8 cellular contexts compared by ENCODE assay signal in the genomic region with DNA sequence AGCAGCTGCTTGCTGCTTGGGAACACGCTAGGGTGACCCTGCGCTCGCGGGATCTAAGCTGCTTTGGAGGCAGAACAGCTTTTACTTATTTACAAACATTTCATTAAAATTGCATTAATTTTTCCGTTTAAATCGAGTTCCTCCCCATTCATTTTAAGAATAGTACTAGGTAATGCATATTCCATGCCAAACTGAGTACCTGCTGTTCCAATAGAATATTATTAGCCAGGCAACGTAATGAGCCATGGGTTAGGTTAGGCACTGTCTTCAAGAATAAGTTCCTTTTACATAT. TPM values are rescaled to one million over a fixed set of nuclear protein-coding genes. Genes with fewer than 3 reads are reported as not detected.
DNase-seq lines count a peak whose midpoint lies in the region; ATAC-seq, FAIRE-seq and TF ChIP-seq lines count a peak whose summit lies in the region.

No MANE protein-coding gene starts in this region.

- H3K4me3 ChIP-seq in CD8-positive, alpha-beta T cell (ENCODE audit: low read depth, low read length) = peak overlapping the region; percentile 76
- peak overlapping the region; percentile 70 for H3K4me3 ChIP-seq in bronchial epithelial cell (ENCODE audit: low read depth, low read length)

- CTCF ChIA-PET in CD8-positive, alpha-beta T cell (lab: Charles Lee) = interaction anchor here (1.1 to 2.3 kb wide), 4 partner anchors 11 to 19 kb away, joined by 3 to 5 read pairs (median 4); no protein-coding TSS in a partner anchor

- H3K27me3 Mint-ChIP-seq in CD8-positive, alpha-beta T cell (ENCODE audit: low read depth) = no peaks in the 10 kb centered on the region
- no peaks in the 10 kb centered on the region for H3K27me3 Mint-ChIP-seq in naive B cell

- no peaks in the 10 kb centered on the region for H3K9me3 ChIP-seq in CD8-positive, alpha-beta T cell (ENCODE audit: low read length)

- H3K27me3 ChIP-seq in CD8-positive, alpha-beta T cell (ENCODE audit: insufficient read depth, low read length) = no peaks in the 10 kb centered on the region
- no peaks in the 10 kb centered on the region for H3K27me3 ChIP-seq in bronchial epithelial cell (ENCODE audit: control insufficient read depth, insufficient read depth, low read length)

- FAIRE-seq in bronchial epithelial cell (lab: Jason Lieb, UNC) = no peak

- intact Hi-C loops in CD8-positive, alpha-beta T cell (cut with DNase I, micrococcal nuclease) = loop anchor here (1.0 to 10.0 kb wide), 15 partner anchors 257 to 1974 kb away; partner anchors contain the start of genes BTAF1 (in 2 of the 2), CPEB3 (in 2 of the 2), FRA10AC1 (in 2 of the 2) and HECTD2 (in 2 of the 2)

- H3K4me1 Mint-ChIP-seq in CD8-positive, alpha-beta T cell (ENCODE audit: low read depth) = peaks cover 19% of the 10 kb centered on the region
- peaks cover 30 to 45% (median 45%) of the 10 kb centered on the region in 3 donors for H3K4me1 Mint-ChIP-seq in naive B cell

- H3K36me3 Mint-ChIP-seq in CD8-positive, alpha-beta T cell = no peaks in the 10 kb centered on the region
- no peaks in the 10 kb centered on the region for H3K36me3 Mint-ChIP-seq in naive B cell

- peak overlapping the region; percentile 87 for H3K4me3 Mint-ChIP-seq in CD8-positive, alpha-beta T cell
- peak overlapping the region; percentile 81 to 93 (median 85) for H3K4me3 Mint-ChIP-seq in naive B cell

- POLR2A ChIA-PET in CD8-positive, alpha-beta T cell (lab: Charles Lee) = interaction anchor here (0.9 to 1.8 kb wide), 5 partner anchors 25 to 559 kb away, joined by 3 to 9 read pairs (median 5); partner anchors contain the start of genes CPEB3, IDE, KIF11 and MARCHF5

- no peaks in the 10 kb centered on the region for H3K36me3 ChIP-seq in CD8-positive, alpha-beta T cell (ENCODE audit: insufficient read depth, low read length)
- no peaks in the 10 kb centered on the region for H3K36me3 ChIP-seq in bronchial epithelial cell (ENCODE audit: control insufficient read depth, insufficient read depth, low read length)

- peaks cover 4% of the 10 kb centered on the region for H3K9me3 Mint-ChIP-seq in CD8-positive, alpha-beta T cell
- H3K9me3 Mint-ChIP-seq in naive B cell = no peaks in the 10 kb centered on the region

- ATAC-seq in CD8-positive, alpha-beta T cell = no peak
- ATAC-seq in naive B cell (ENCODE audit: low read depth in 2 of 2) (no peak), omental fat pad (ENCODE audit: low FRiP score) (no peak), GM18858 (IDR thresholded peaks at IDR 0.05; ENCODE audit: unreplicated experiment) (no peak), HG02588 (IDR thresholded peaks at IDR 0.05; ENCODE audit: unreplicated experiment) (no peak), GM21367 (IDR thresholded peaks at IDR 0.05; ENCODE audit: unreplicated experiment) (no peak)

- peaks cover 11% of the 10 kb centered on the region for H3K4me1 ChIP-seq in CD8-positive, alpha-beta T cell (ENCODE audit: insufficient read depth, low read length)

- peak overlapping the region; percentile 87 for H3K27ac Mint-ChIP-seq in CD8-positive, alpha-beta T cell
- H3K27ac Mint-ChIP-seq in naive B cell = peak overlapping the region; percentile 47 to 89 (median 81)

- no peak for TF ChIP-seq CTCF in CD8-positive, alpha-beta T cell (IDR thresholded peaks at IDR 0.05)
- TF ChIP-seq CTCF in bronchial epithelial cell (IDR thresholded peaks at IDR 0.05; ENCODE audit: insufficient read depth, low read length, severe bottlenecking) (no peak), omental fat pad (IDR thresholded peaks at IDR 0.05) (no peak)

- no peak for DNase-seq in CD8-positive, alpha-beta T cell
- DNase-seq in HuH-7.5 (ENCODE audit: low spot score) (peak; percentile 18), bronchial epithelial cell (ENCODE audit: low read depth) (no peak), naive B cell (no peak), omental fat pad (ENCODE audit: low spot score) (no peak)

- peak overlapping the region; percentile 76 for H3K27ac ChIP-seq in CD8-positive, alpha-beta T cell (ENCODE audit: low read depth, low read length)

RNA-seq across cellular contexts. Expression of gene EXOC6, which starts 0.9 kb away (rescaled TPM):
- 1 to 10 TPM; 6.0 to 7.0 TPM for total RNA-seq in CD8-positive, alpha-beta T cell
- total RNA-seq in bronchial epithelial cell = 9.3 and 12.4 TPM in 2 replicates
- 10 to 100 TPM; 11.8 to 16.2 (median 14.4) TPM for polyA plus RNA-seq in naive B cell (ENCODE audit: low read depth in 6 of 6)
- total RNA-seq in omental fat pad = 10 to 100 TPM in 2 of 4 donors, 1 to 10 TPM in 2; 9.8 to 25.9 (median 10.9) TPM
